ENCODE assay signal across 23 cellular contexts in genomic region chrX:24030597-24030996, GRCh38.
"Had no signal": no experiment of that assay in that cellular context is flagged by ENCODE, and none has a peak within 500 bp of the region (broad histone marks: within the 10 kb centered on the region; RNA-seq: fewer than 3 reads in every experiment).

No MANE protein-coding gene starts in this region.

- H3K36me3 ChIP-seq: SJSA1, WERI-Rb-1 had no signal

- H3K27ac ChIP-seq: SJSA1, WERI-Rb-1 had no signal

- H3K4me3 ChIP-seq: SJSA1 had no signal

- FAIRE-seq: RCC 7860 had no signal

- H3K27me3 ChIP-seq: SJSA1 had no signal

- DNase-seq: activated CD4-positive, alpha-beta memory T cell treated with anti-CD3 and anti-CD28 coated beads, Interleukin-2, amount 10 ng/mL, durations not matched to agents 7 days and 5 days; activated CD4-positive, alpha-beta T cell treated with anti-CD3 and anti-CD28 coated beads for 36 hours; activated CD4-positive, alpha-beta T cell treated with anti-CD3 and anti-CD28 coated beads, Interleukin-2, amount 50 U/mL, for 1 hour; activated gamma-delta T cell treated with Interleukin-2 at 50 U/mL for 16 hours; activated naive CD4-positive, alpha-beta T cell treated with anti-CD3 and anti-CD28 coated beads, Interleukin-2, amount 10 ng/mL, durations not matched to agents 7 days and 5 days; activated naive CD8-positive, alpha-beta T cell treated with anti-CD3 and anti-CD28 coated beads for 36 hours; activated T-cell treated with anti-CD3 and anti-CD28 coated beads, Interleukin-2, amount 50 U/mL, for 72 hours; anterior cingulate cortex; cerebellar nuclear complex; Kasumi-1; NCI-H1105 treated with DMSO at 0.1 percent for 48 hours; NCI-H1436 treated with DMSO at 0.1 percent for 48 hours; NCI-H187; NCI-H2081; NCI-H510A treated with DMSO at 0.1 percent for 48 hours; NCI-H69; NK-92 treated with Interleukin-12 subunit alpha and Interleukin-12 subunit beta, amount 100 ng/mL, for 24 hours; SHP77; SW 1271; WERI-Rb-1 had no signal

- H3K9me3 ChIP-seq: SJSA1 had no signal

- ATAC-seq: activated CD4-positive, alpha-beta T cell treated with anti-CD3 and anti-CD28 coated beads for 36 hours; activated T-cell treated with anti-CD3 and anti-CD28 coated beads, Interleukin-2, amount 50 U/mL, for 72 hours; SK-N-SH treated with all-trans-retinoic acid at 6 μM for 48 hours had no signal
